ENCODE assay signal across 1 cellular context in genomic region chr6:39797751-39798150, GRCh38.
TF ChIP-seq lines count a peak whose summit lies in the region.

No MANE protein-coding gene starts in this region.

TF ChIP-seq in K562, 482 proteins besides CTCF, POLR2A, EP300 and RAD21 (continued from another document):
- TF ChIP-seq ZBTB40 (IDR thresholded peaks at IDR 0.05), result peak; percentile 91
- TF ChIP-seq ZBTB40 (CRISPR knock-in tag; IDR thresholded peaks at IDR 0.05), result peak; percentile 79
- no peak for TF ChIP-seq ID3 (CRISPR knock-in tag; IDR thresholded peaks at IDR 0.05)
- TF ChIP-seq ID3 (tag; IDR thresholded peaks at IDR 0.05), result no peak
- no peak for TF ChIP-seq ZNF780A (CRISPR knock-in tag; IDR thresholded peaks at IDR 0.05)
- no peak for TF ChIP-seq PTRF (tag; IDR thresholded peaks at IDR 0.05)
- no peak for TF ChIP-seq RERE (CRISPR knock-in tag; IDR thresholded peaks at IDR 0.05; ENCODE audit: borderline replicate concordance)
- no peak for TF ChIP-seq UBTF (IDR thresholded peaks at IDR 0.05; ENCODE audit: borderline replicate concordance in 1 of 2, low read depth in 2 of 2, low read length in 2 of 2)
